ENCODE assay signal across 13 cellular contexts in the genomic region with DNA sequence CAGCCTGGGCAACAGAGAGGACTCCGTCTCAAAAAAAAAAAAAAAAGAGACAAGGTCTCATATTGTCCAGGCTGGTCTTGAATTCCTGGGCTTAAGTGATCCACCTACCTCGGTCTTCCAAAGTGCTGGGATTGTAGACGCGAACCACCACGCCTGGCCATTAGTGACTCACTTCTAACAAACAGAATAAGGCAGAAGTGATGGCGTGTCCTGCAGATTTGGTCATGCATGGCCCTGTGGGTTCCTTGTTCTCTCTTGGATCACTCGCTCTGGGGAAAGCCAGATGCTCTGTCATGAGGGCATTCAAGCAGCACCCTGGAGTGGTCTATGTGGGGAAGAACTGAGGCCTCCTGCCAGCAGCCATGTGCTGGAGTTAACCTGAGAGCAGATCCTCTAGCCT. TPM values are rescaled to one million over a fixed set of nuclear protein-coding genes. Genes with fewer than 3 reads are reported as not detected.
"Had no signal": no experiment of that assay in that cellular context is flagged by ENCODE, and none has a peak within 500 bp of the region (broad histone marks: within the 10 kb centered on the region; RNA-seq: fewer than 3 reads in every experiment).

No MANE protein-coding gene starts in this region.

- H3K9me3 ChIP-seq: pancreas had no signal

- H3K27me3 ChIP-seq: pancreas had no signal

- ATAC-seq: left lobe of liver; naive thymus-derived CD8-positive, alpha-beta T cell; pancreas; stimulated activated memory B cell treated with anti-CD40 and anti-IgM and Interleukin-4, amounts not matched to agents 10 μg/mL and 1 μg/mL and 100 μg/mL, for 72 hours had no signal

- H3K36me3 ChIP-seq: pancreas had no signal

- H3K4me1 ChIP-seq: pancreas had no signal

- DNase-seq: activated CD4-positive, alpha-beta T cell treated with anti-CD3 and anti-CD28 coated beads, Interleukin-2, amount 10 ng/mL, durations not matched to agents 7 days and 5 days; activated CD8-positive, alpha-beta memory T cell treated with anti-CD3 and anti-CD28 coated beads for 24 hours; activated gamma-delta T cell treated with Interleukin-2 at 50 U/mL for 16 hours; activated naive CD8-positive, alpha-beta T cell treated with anti-CD3 and anti-CD28 coated beads, Interleukin-2, amount 10 ng/mL, durations not matched to agents 7 days and 5 days; cortex of kidney; effector CD4-positive, alpha-beta T cell; foreskin melanocyte; naive thymus-derived CD8-positive, alpha-beta T cell; pancreas; T-helper 2 cell had no signal

- FAIRE-seq: pancreas, TTC549 had no signal

- H3K27ac ChIP-seq: pancreas had no signal

- H3K4me3 ChIP-seq: pancreas had no signal

RNA-seq across cellular contexts. Expression of a gene that starts 27.4 kb away (rescaled TPM):
- total RNA-seq: activated CD4-positive, alpha-beta T cell treated with anti-CD3 and anti-CD28 coated beads, Interleukin-2, amount 10 ng/mL, durations not matched to agents 7 days and 5 days; activated naive CD8-positive, alpha-beta T cell treated with anti-CD3 and anti-CD28 coated beads, Interleukin-2, amount 10 ng/mL, durations not matched to agents 7 days and 5 days; naive thymus-derived CD8-positive, alpha-beta T cell had no signal
- polyA plus RNA-seq: naive thymus-derived CD8-positive, alpha-beta T cell had no signal
